25 cellular contexts compared by ENCODE assay signal in the genomic region with DNA sequence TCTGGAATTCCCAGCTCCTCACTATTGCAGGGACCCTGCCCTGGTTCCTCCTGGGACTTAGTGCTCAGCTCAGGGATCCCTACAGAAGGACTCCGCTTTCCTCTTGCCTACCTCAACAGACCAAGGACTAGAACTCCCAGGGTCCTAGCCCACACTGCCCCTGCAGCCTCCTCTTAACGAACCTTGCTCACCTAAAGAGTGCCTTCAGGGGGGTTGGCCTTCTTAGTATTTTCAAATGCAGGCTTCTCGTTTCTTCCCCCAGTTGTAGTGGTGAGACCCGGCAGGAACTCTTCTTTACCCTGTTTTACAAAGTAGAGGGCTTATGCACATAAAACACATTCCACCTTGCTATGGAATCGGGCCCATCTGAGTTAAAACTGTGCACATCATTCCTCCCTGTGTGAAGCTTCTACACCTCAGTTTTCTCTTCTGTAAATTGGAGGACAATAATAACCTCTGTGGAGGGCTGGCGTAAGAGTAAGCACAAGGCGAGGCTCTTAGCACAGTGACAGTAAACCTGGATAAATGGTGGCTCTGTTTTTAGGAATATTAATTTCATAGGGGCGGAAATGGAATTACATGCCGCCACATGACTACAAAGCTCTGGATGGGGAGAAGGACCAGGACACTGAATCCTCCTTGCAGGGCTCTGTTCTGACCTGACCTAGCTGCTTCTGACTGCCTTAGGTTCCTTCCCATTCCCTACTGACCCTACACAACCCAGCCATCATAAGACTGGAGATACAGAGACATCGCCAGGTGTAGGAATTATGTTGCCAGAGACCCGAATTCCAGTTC. TPM values are rescaled to one million over a fixed set of nuclear protein-coding genes. Genes with fewer than 3 reads are reported as not detected.
DNase-seq lines count a peak whose midpoint lies in the region; ATAC-seq and TF ChIP-seq lines count a peak whose summit lies in the region.
"Had no signal": no experiment of that assay in that cellular context is flagged by ENCODE, and none has a peak within 500 bp of the region (broad histone marks: within the 10 kb centered on the region; RNA-seq: fewer than 3 reads in every experiment).

No MANE protein-coding gene starts in this region.

- peak overlapping the region; percentile 98 for H2BK5ac ChIP-seq in trophoblast cell (ENCODE audit: low read depth, low read length, poor library complexity)

- CTCF ChIA-PET in activated CD8-positive, alpha-beta T cell treated with anti-CD3 and anti-CD28 coated beads for 36 hours (lab: Charles Lee): interaction anchor here (2.6 kb wide), 1 partner anchor 14 kb away, joined by 7 read pairs; no protein-coding TSS in a partner anchor

- H3K14ac ChIP-seq in trophoblast cell (ENCODE audit: low read length): peak overlapping the region; percentile 95

- POLR2A ChIA-PET in activated CD8-positive, alpha-beta T cell treated with anti-CD3 and anti-CD28 coated beads for 36 hours (lab: Charles Lee): no interaction called here

- H3K4me3 Mint-ChIP-seq in type B pancreatic cell: peak overlapping the region; percentile 37
- H3K4me3 Mint-ChIP-seq in activated CD8-positive, alpha-beta T cell treated with anti-CD3 and anti-CD28 coated beads for 36 hours: no peak overlapping the region
- H3K4me3 Mint-ChIP-seq in stimulated activated effector memory CD8-positive, alpha-beta T cell treated with anti-CD3 and anti-CD28 coated beads, Interleukin-12 subunit alpha, Interleukin-12 subunit beta, amount 100 ng/mL, for 72 hours: no peak overlapping the region
- H3K4me3 Mint-ChIP-seq: CD8-positive, alpha-beta T cell; HFFc6 had no signal

- peak overlapping the region; percentile 85 for H2AK5ac ChIP-seq in trophoblast cell (ENCODE audit: low read length)

- H3K9ac ChIP-seq in HUES6 (ENCODE audit: low read length): peak overlapping the region; percentile 88
- peak overlapping the region; percentile 8 for H3K9ac ChIP-seq in trophoblast cell (ENCODE audit: low read length)

- H3K4me1 Mint-ChIP-seq in type B pancreatic cell (ENCODE audit: unreplicated experiment): peaks cover 57% of the 10 kb centered on the region
- H3K4me1 Mint-ChIP-seq in activated CD8-positive, alpha-beta T cell treated with anti-CD3 and anti-CD28 coated beads for 36 hours (ENCODE audit: low read depth): peaks cover 34% of the 10 kb centered on the region
- peaks cover 63% of the 10 kb centered on the region for H3K4me1 Mint-ChIP-seq in stimulated activated effector memory CD8-positive, alpha-beta T cell treated with anti-CD3 and anti-CD28 coated beads, Interleukin-12 subunit alpha, Interleukin-12 subunit beta, amount 100 ng/mL, for 72 hours

- H3K18ac ChIP-seq in trophoblast cell (ENCODE audit: low read length): peak overlapping the region; percentile 87

- peak overlapping the region; percentile 82 for H4K8ac ChIP-seq in trophoblast cell (ENCODE audit: low read depth, low read length)

- peaks cover 96% of the 10 kb centered on the region for H3K27me3 Mint-ChIP-seq in type B pancreatic cell
- peaks cover 91% of the 10 kb centered on the region for H3K27me3 Mint-ChIP-seq in activated CD8-positive, alpha-beta T cell treated with anti-CD3 and anti-CD28 coated beads for 36 hours

- H4K12ac ChIP-seq in trophoblast cell (ENCODE audit: low read depth, low read length): peak overlapping the region; percentile 55

- H3K27ac Mint-ChIP-seq in type B pancreatic cell: no peak overlapping the region
- H3K27ac Mint-ChIP-seq in activated CD8-positive, alpha-beta T cell treated with anti-CD3 and anti-CD28 coated beads for 36 hours: no peak overlapping the region
- no peak overlapping the region for H3K27ac Mint-ChIP-seq in stimulated activated effector memory CD8-positive, alpha-beta T cell treated with anti-CD3 and anti-CD28 coated beads, Interleukin-12 subunit alpha, Interleukin-12 subunit beta, amount 100 ng/mL, for 72 hours
- H3K27ac Mint-ChIP-seq: CD8-positive, alpha-beta T cell; HFFc6 had no signal

- intact Hi-C loops in activated CD8-positive, alpha-beta T cell treated with anti-CD3 and anti-CD28 coated beads for 36 hours (cut with micrococcal nuclease): loop anchor here (5.0 kb wide), 1 partner anchor 126 kb away; no protein-coding TSS in a partner anchor

- peaks cover 7% of the 10 kb centered on the region for H3K79me2 ChIP-seq in hepatocyte
- H3K79me2 ChIP-seq in trophoblast cell (ENCODE audit: control insufficient read depth, insufficient read depth, low read length, poor library complexity): peaks cover 60% of the 10 kb centered on the region

- H3K27me3 ChIP-seq in HUES6 (ENCODE audit: control insufficient read depth, insufficient read depth, low read length) (peaks cover 99% of the 10 kb centered on the region), hepatocyte (peaks cover 98% of the 10 kb centered on the region), trophoblast cell (ENCODE audit: insufficient read depth, low read length) (no peaks in the 10 kb centered on the region)

- H3K4me2 ChIP-seq in hepatocyte (peak overlapping the region; percentile 66), trophoblast cell (ENCODE audit: low read length) (peak overlapping the region; percentile 79)

- DNase-seq in hepatocyte (ENCODE audit: low spot score) (no peak), trophoblast cell (no peak), type B pancreatic cell (ENCODE audit: extremely low spot score, unreplicated experiment) (no peak), DMS153 (lab: John Stamatoyannopoulos, UW) (no peak)
- no peak for DNase-seq in activated CD8-positive, alpha-beta T cell treated with anti-CD3 and anti-CD28 coated beads for 36 hours
- no peak for DNase-seq in stimulated activated effector memory CD8-positive, alpha-beta T cell treated with anti-CD3 and anti-CD28 coated beads, Interleukin-12 subunit alpha, Interleukin-12 subunit beta, amount 100 ng/mL, for 72 hours (ENCODE audit: low spot score in 2 of 2)
- DNase-seq: CD8-positive, alpha-beta T cell; DMS79 treated with DMSO at 0.1 percent for 48 hours; HFFc6; Karpas-422; NCI-H1092 treated with DMSO at 0.1 percent for 48 hours; NCI-H1436; NCI-H187; NCI-H2171 treated with DMSO at 0.1 percent for 48 hours; NCI-H446; NCI-H82; NK-92 treated with Interleukin-12 subunit alpha and Interleukin-12 subunit beta, amount 100 ng/mL, for 24 hours; PC-3 had no signal

- H3K36me3 ChIP-seq in HUES6 (ENCODE audit: control insufficient read depth, insufficient read depth, low read length) (peaks cover under 1% of the 10 kb centered on the region; the same call in 1 of the 2 replicates), hepatocyte (replicated peaks; ENCODE audit: insufficient read depth, low read depth) (no peaks in the 10 kb centered on the region), trophoblast cell (ENCODE audit: control insufficient read depth in 1 of 2, insufficient read depth in 2 of 2, low read length in 2 of 2) (peaks cover 9 to 12% of the 10 kb centered on the region in 2 experiments)
- H3K36me3 ChIP-seq: HAP-1 had no signal

- no peak for ATAC-seq in activated CD8-positive, alpha-beta T cell treated with anti-CD3 and anti-CD28 coated beads for 36 hours
- ATAC-seq in stimulated activated effector memory CD8-positive, alpha-beta T cell treated with anti-CD3 and anti-CD28 coated beads, Interleukin-12 subunit alpha, Interleukin-12 subunit beta, amount 100 ng/mL, for 72 hours: no peak
- no peak for ATAC-seq in GM19397 (IDR thresholded peaks at IDR 0.05; ENCODE audit: unreplicated experiment)
- ATAC-seq: CD8-positive, alpha-beta T cell; PC-3 had no signal

- H2AFZ ChIP-seq in hepatocyte: no peak overlapping the region
- peak overlapping the region; percentile 33 for H2AFZ ChIP-seq in trophoblast cell (ENCODE audit: insufficient read depth, low read length, poor library complexity)

- H3K36me3 Mint-ChIP-seq in type B pancreatic cell: no peaks in the 10 kb centered on the region
- H3K36me3 Mint-ChIP-seq in activated CD8-positive, alpha-beta T cell treated with anti-CD3 and anti-CD28 coated beads for 36 hours (ENCODE audit: low read depth): no peaks in the 10 kb centered on the region
- H3K36me3 Mint-ChIP-seq in stimulated activated effector memory CD8-positive, alpha-beta T cell treated with anti-CD3 and anti-CD28 coated beads, Interleukin-12 subunit alpha, Interleukin-12 subunit beta, amount 100 ng/mL, for 72 hours: peaks cover under 1% of the 10 kb centered on the region
- H3K36me3 Mint-ChIP-seq: CD8-positive, alpha-beta T cell had no signal

- H3K4me1 ChIP-seq in HUES6 (ENCODE audit: control insufficient read depth, insufficient read depth, low read length) (peaks cover 81% of the 10 kb centered on the region), hepatocyte (ENCODE audit: insufficient read depth) (peaks cover 66% of the 10 kb centered on the region), trophoblast cell (ENCODE audit: control insufficient read depth in 1 of 2, insufficient read depth in 2 of 2, low read length in 2 of 2) (peaks cover 27 to 38% of the 10 kb centered on the region in 2 experiments)

- TF ChIP-seq CTCF in hepatocyte (IDR thresholded peaks at IDR 0.05; ENCODE audit: poor library complexity): no peak
- TF ChIP-seq CTCF in type B pancreatic cell (conservative IDR thresholded peaks at IDR 0.05): no peak
- no peak for TF ChIP-seq CTCF in activated CD8-positive, alpha-beta T cell treated with anti-CD3 and anti-CD28 coated beads for 36 hours (IDR thresholded peaks at IDR 0.05)

- H3K9me3 ChIP-seq in HUES6 (ENCODE audit: control insufficient read depth, insufficient read depth, low read depth, low read length) (no peaks in the 10 kb centered on the region), hepatocyte (ENCODE audit: low read depth) (no peaks in the 10 kb centered on the region), trophoblast cell (ENCODE audit: insufficient read depth, low read depth, low read length) (no peaks in the 10 kb centered on the region)
- H3K9me3 ChIP-seq: Caco-2, HAP-1 had no signal

- peak overlapping the region; percentile 96 for H3K4ac ChIP-seq in trophoblast cell (ENCODE audit: low read depth, low read length)

- no peak overlapping the region for H3K23ac ChIP-seq in trophoblast cell (ENCODE audit: low read length)

- no peaks in the 10 kb centered on the region for H3K9me2 ChIP-seq in hepatocyte (replicated peaks; ENCODE audit: insufficient read depth)

- WGBS in hepatocyte (ENCODE audit: low lambda C conversion rate, missing lambda C conversion rate): 36% methylated on average over 11 of the region's 11 CpGs
- WGBS in trophoblast cell (ENCODE audit: extremely low coverage, insufficient coverage, insufficient read length): no CpG with 5 or more reads among the region's 11 CpGs

- H3K4me3 ChIP-seq in HUES6 (ENCODE audit: low read depth, low read length) (peak overlapping the region; percentile 68; the same call in 1 of the 2 replicates), hepatocyte (no peak overlapping the region), trophoblast cell (ENCODE audit: low read depth, low read length) (no peak overlapping the region)
- H3K4me3 ChIP-seq: HAP-1 had no signal

- H3K79me1 ChIP-seq in trophoblast cell (ENCODE audit: low read length): peaks cover 85% of the 10 kb centered on the region

- H2BK120ac ChIP-seq in trophoblast cell (ENCODE audit: insufficient read depth, low read length, poor library complexity): peak overlapping the region; percentile 97

- H3K27ac ChIP-seq in HUES6 (ENCODE audit: low read depth, low read length): no peak overlapping the region
- no peak overlapping the region for H3K27ac ChIP-seq in hepatocyte
- H3K27ac ChIP-seq in trophoblast cell (ENCODE audit: low read depth, low read length): peak overlapping the region; percentile 93
- H3K27ac ChIP-seq: C4-2B, HL-60 had no signal

- no peaks in the 10 kb centered on the region for H3K9me3 Mint-ChIP-seq in type B pancreatic cell
- no peaks in the 10 kb centered on the region for H3K9me3 Mint-ChIP-seq in activated CD8-positive, alpha-beta T cell treated with anti-CD3 and anti-CD28 coated beads for 36 hours
- H3K9me3 Mint-ChIP-seq in stimulated activated effector memory CD8-positive, alpha-beta T cell treated with anti-CD3 and anti-CD28 coated beads, Interleukin-12 subunit alpha, Interleukin-12 subunit beta, amount 100 ng/mL, for 72 hours: no peaks in the 10 kb centered on the region
- H3K9me3 Mint-ChIP-seq: CD8-positive, alpha-beta T cell; HFFc6 had no signal

- peak overlapping the region; percentile 96 for H4K91ac ChIP-seq in trophoblast cell (ENCODE audit: low read depth, low read length)

- peaks cover 3% of the 10 kb centered on the region for H4K20me1 ChIP-seq in hepatocyte (ENCODE audit: insufficient read depth, poor library complexity, severe bottlenecking)

- H2BK12ac ChIP-seq in trophoblast cell (ENCODE audit: low read length): peak overlapping the region; percentile 94

RNA-seq across cellular contexts. Expression of gene HAND1, which starts 3.8 kb away (rescaled TPM):
- total RNA-seq in hepatocyte: 35.6 and 39.2 TPM in 2 replicates
- polyA plus RNA-seq in hepatocyte: 118 and 168 TPM in 2 replicates
- polyA plus RNA-seq in trophoblast cell (2013): 1,543 and 1,644 TPM in 2 replicates
- 2.4 and 17.9 TPM in 2 replicates for total RNA-seq in type B pancreatic cell (ENCODE audit: low replicate concordance)
- total RNA-seq in activated CD8-positive, alpha-beta T cell treated with anti-CD3 and anti-CD28 coated beads for 36 hours: not detected
- total RNA-seq: A673; CD8-positive, alpha-beta T cell; HFFc6; PC-3 had no signal

RNA-seq across cellular contexts. Expression of gene SAP30L, which starts 36.0 kb away (rescaled TPM):
- total RNA-seq in hepatocyte (21.6 and 43.7 TPM in 2 replicates), type B pancreatic cell (ENCODE audit: low replicate concordance) (39.4 and 43.7 TPM in 2 replicates)
- 39.4 and 45.6 TPM in 2 replicates for polyA plus RNA-seq in hepatocyte
- 74.2 and 79.0 TPM in 2 replicates for polyA plus RNA-seq in trophoblast cell (2013)
- total RNA-seq in activated CD8-positive, alpha-beta T cell treated with anti-CD3 and anti-CD28 coated beads for 36 hours: 10 to 100 TPM; 24.6 to 31.7 TPM
